32 cellular contexts compared by ENCODE assay signal in genomic region chr16:21275529-21275928, GRCh38. TPM values are rescaled to one million over a fixed set of nuclear protein-coding genes. Genes with fewer than 3 reads are reported as not detected.
"Had no signal": no experiment of that assay in that cellular context is flagged by ENCODE, and none has a peak within 500 bp of the region (broad histone marks: within the 10 kb centered on the region; RNA-seq: fewer than 3 reads in every experiment).

No MANE protein-coding gene starts in this region.

- H3K27ac ChIP-seq: brain microvascular endothelial cell, esophagus muscularis mucosa, foreskin keratinocyte, gastrocnemius medialis had no signal

- H3K4me1 Mint-ChIP-seq: activated CD4-positive, alpha-beta T cell treated with anti-CD3 and anti-CD28 coated beads for 36 hours; activated T-helper 17 cell treated with anti-CD3 and anti-CD28 coated beads, Interleukin-2, amount 50 U/mL, for 72 hours had no signal

- ATAC-seq: activated CD4-positive, alpha-beta T cell treated with anti-CD3 and anti-CD28 coated beads for 36 hours; activated CD8-positive, alpha-beta T cell treated with anti-CD3 and anti-CD28 coated beads for 36 hours; activated T-cell treated with anti-CD3 and anti-CD28 coated beads, Interleukin-2, amount 50 U/mL, for 4 hours; activated T-helper 17 cell treated with anti-CD3 and anti-CD28 coated beads, Interleukin-2, amount 50 U/mL, for 72 hours; effector memory CD8-positive, alpha-beta T cell; foreskin keratinocyte; gastrocnemius medialis had no signal

- H3K4me3 ChIP-seq: esophagus muscularis mucosa, gastrocnemius medialis had no signal

- H3K36me3 Mint-ChIP-seq: activated naive CD8-positive, alpha-beta T cell had no signal

- H3K4me3 Mint-ChIP-seq: activated CD4-positive, alpha-beta T cell treated with anti-CD3 and anti-CD28 coated beads for 36 hours; activated CD4-positive, alpha-beta T cell treated with anti-CD3 and anti-CD28 coated beads, Interleukin-2, amount 10 ng/mL, durations not matched to agents 24 days and 14 days; activated CD8-positive, alpha-beta T cell treated with anti-CD3 and anti-CD28 coated beads for 36 hours; activated naive CD8-positive, alpha-beta T cell; activated T-cell treated with anti-CD3 and anti-CD28 coated beads, Interleukin-2, amount 50 U/mL, for 4 hours; activated T-helper 17 cell treated with anti-CD3 and anti-CD28 coated beads, Interleukin-2, amount 50 U/mL, for 72 hours; central memory CD8-positive, alpha-beta T cell; effector memory CD8-positive, alpha-beta T cell had no signal

- H3K9me3 ChIP-seq: esophagus muscularis mucosa, gastrocnemius medialis had no signal

- H3K9me3 Mint-ChIP-seq: activated CD4-positive, alpha-beta T cell treated with anti-CD3 and anti-CD28 coated beads, Interleukin-2, amount 10 ng/mL, durations not matched to agents 24 days and 14 days; activated CD8-positive, alpha-beta T cell treated with anti-CD3 and anti-CD28 coated beads for 36 hours; activated T-cell treated with anti-CD3 and anti-CD28 coated beads, Interleukin-2, amount 50 U/mL, for 4 hours; activated T-helper 17 cell treated with anti-CD3 and anti-CD28 coated beads, Interleukin-2, amount 50 U/mL, for 72 hours; central memory CD8-positive, alpha-beta T cell; effector memory CD8-positive, alpha-beta T cell had no signal

- H3K36me3 ChIP-seq: brain microvascular endothelial cell, gastrocnemius medialis had no signal

- H3K27ac Mint-ChIP-seq: activated CD4-positive, alpha-beta T cell treated with anti-CD3 and anti-CD28 coated beads for 36 hours; activated CD4-positive, alpha-beta T cell treated with anti-CD3 and anti-CD28 coated beads, Interleukin-2, amount 10 ng/mL, durations not matched to agents 24 days and 14 days; activated CD8-positive, alpha-beta T cell treated with anti-CD3 and anti-CD28 coated beads for 36 hours; activated naive CD8-positive, alpha-beta T cell; activated T-helper 17 cell treated with anti-CD3 and anti-CD28 coated beads, Interleukin-2, amount 50 U/mL, for 72 hours; effector memory CD8-positive, alpha-beta T cell had no signal

- DNase-seq: activated CD4-positive, alpha-beta T cell treated with anti-CD3 and anti-CD28 coated beads for 36 hours; activated CD4-positive, alpha-beta T cell treated with anti-CD3 and anti-CD28 coated beads, Interleukin-2, amount 10 ng/mL, durations not matched to agents 24 days and 14 days; activated CD4-positive, alpha-beta T cell treated with anti-CD3 and anti-CD28 coated beads, Interleukin-2, amount 50 U/mL, for 4 hours; activated CD4-positive, CD25-positive, alpha-beta regulatory T cell; activated CD4-positive, CD25-positive, alpha-beta regulatory T cell treated with anti-CD3 and anti-CD28 coated beads, Interleukin-2, amount 50 U/mL, for 72 hours; activated CD8-positive, alpha-beta T cell treated with anti-CD3 and anti-CD28 coated beads for 36 hours; activated effector memory CD4-positive, alpha-beta T cell treated with Interleukin-2 at 50 U/mL for 16 hours; activated gamma-delta T cell treated with Interleukin-2 at 50 U/mL for 16 hours; activated naive CD4-positive, alpha-beta T cell treated with anti-CD3 and anti-CD28 coated beads, Interleukin-2, amount 50 U/mL, for 16 hours; activated naive CD4-positive, alpha-beta T cell treated with Interleukin-2 at 50 U/mL for 16 hours; activated T-cell treated with anti-CD3 and anti-CD28 coated beads, Interleukin-2, amount 50 U/mL, for 4 hours; amniotic stem cell; anterior cingulate cortex; brain microvascular endothelial cell; cortex of kidney; dermis blood vessel endothelial cell; effector CD4-positive, alpha-beta T cell; effector memory CD8-positive, alpha-beta T cell; erythroblast; foreskin keratinocyte; gastrocnemius medialis; glutamatergic neuron; T-helper 2 cell had no signal

- H3K4me1 ChIP-seq: foreskin keratinocyte had no signal

RNA-seq across cellular contexts. Expression of gene CRYM, which starts 2.6 kb away (rescaled TPM):
- total RNA-seq: activated CD4-positive, alpha-beta T cell treated with anti-CD3 and anti-CD28 coated beads for 36 hours; activated CD4-positive, alpha-beta T cell treated with anti-CD3 and anti-CD28 coated beads, Interleukin-2, amount 10 ng/mL, durations not matched to agents 24 days and 14 days; activated CD8-positive, alpha-beta T cell treated with anti-CD3 and anti-CD28 coated beads for 36 hours; activated T-cell treated with anti-CD3 and anti-CD28 coated beads, Interleukin-2, amount 50 U/mL, for 4 hours; activated T-helper 17 cell treated with anti-CD3 and anti-CD28 coated beads, Interleukin-2, amount 50 U/mL, for 72 hours; chondrocyte; dermis blood vessel endothelial cell; foreskin keratinocyte; gastrocnemius medialis; T-helper 1 cell treated with Interleukin-12 subunit alpha and Interleukin-12 subunit beta and Interleukin-4 antibody, amounts not matched to agents 30 ng/mL and 1 ng/mL, for 36 hours had no signal

RNA-seq across cellular contexts. Expression of gene ANKS4B, which starts 42.0 kb away (rescaled TPM):
- total RNA-seq: activated CD4-positive, alpha-beta T cell treated with anti-CD3 and anti-CD28 coated beads for 36 hours; activated CD4-positive, alpha-beta T cell treated with anti-CD3 and anti-CD28 coated beads, Interleukin-2, amount 10 ng/mL, durations not matched to agents 24 days and 14 days; activated CD8-positive, alpha-beta T cell treated with anti-CD3 and anti-CD28 coated beads for 36 hours; activated T-cell treated with anti-CD3 and anti-CD28 coated beads, Interleukin-2, amount 50 U/mL, for 4 hours; activated T-helper 17 cell treated with anti-CD3 and anti-CD28 coated beads, Interleukin-2, amount 50 U/mL, for 72 hours; astrocyte; bronchial epithelial cell; cardiac septum; chondrocyte; dermis blood vessel endothelial cell; esophagus muscularis mucosa; foreskin keratinocyte; T-helper 1 cell treated with Interleukin-12 subunit alpha and Interleukin-12 subunit beta and Interleukin-4 antibody, amounts not matched to agents 30 ng/mL and 1 ng/mL, for 36 hours had no signal
